ENCODE assay signal across 1 cellular context in the genomic region with DNA sequence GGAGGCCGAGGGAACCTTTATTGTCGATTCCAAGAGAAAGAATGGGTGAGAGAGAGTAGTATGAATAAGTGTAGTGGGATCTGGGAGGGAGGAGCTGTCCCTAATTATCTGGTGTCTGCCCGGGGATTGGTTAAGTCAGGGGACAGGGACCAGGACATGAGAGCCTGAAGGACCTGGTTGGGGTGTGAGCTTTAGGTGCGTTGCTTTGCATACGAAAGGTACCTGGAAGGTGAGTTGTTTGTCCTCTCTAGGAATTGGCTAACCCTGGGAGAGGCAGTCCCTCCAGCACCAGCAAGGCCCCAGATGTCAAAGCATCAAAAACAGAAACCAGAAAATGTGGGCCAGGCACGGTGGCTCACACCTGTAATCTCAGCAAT.
TF ChIP-seq lines count a peak whose summit lies in the region.

No MANE protein-coding gene starts in this region.

TF ChIP-seq in WTC11, 78 proteins besides CTCF, POLR2A, EP300 and RAD21 (continued from another document):
- TF ChIP-seq ZNF532 (CRISPR knock-in tag; IDR thresholded peaks at IDR 0.05; ENCODE audit: borderline replicate concordance) (no peak), E2F4 (CRISPR knock-in tag; IDR thresholded peaks at IDR 0.05; ENCODE audit: borderline replicate concordance, low read depth) (no peak)
- TF ChIP-seq, protein P1, sequence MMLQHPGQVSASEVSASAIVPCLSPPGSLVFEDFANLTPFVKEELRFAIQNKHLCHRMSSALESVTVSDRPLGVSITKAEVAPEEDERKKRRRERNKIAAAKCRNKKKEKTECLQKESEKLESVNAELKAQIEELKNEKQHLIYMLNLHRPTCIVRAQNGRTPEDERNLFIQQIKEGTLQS (CRISPR knock-in tag; conservative IDR thresholded peaks at IDR 0.05), result no peak
